In genomic region chr1:10108948-10109347, GRCh38 we compare ENCODE assay signal across 18 cellular contexts.
A peak's percentile ranks its signal among the peaks of the same experiment; 100 is the strongest.
DNase-seq lines count a peak whose midpoint lies in the region; ATAC-seq, FAIRE-seq and TF ChIP-seq lines count a peak whose summit lies in the region.
"Had no signal": no experiment of that assay in that cellular context is flagged by ENCODE, and none has a peak within 500 bp of the region (broad histone marks: within the 10 kb centered on the region; RNA-seq: fewer than 3 reads in every experiment).

No MANE protein-coding gene starts in this region.

- H3K27ac ChIP-seq in left ventricle myocardium inferior (replicated peaks) (peak overlapping the region; percentile 85), prostate gland (peak overlapping the region; percentile 49 to 70)
- H3K27ac ChIP-seq: HL-60, SK-N-MC had no signal

- peaks cover 45% of the 10 kb centered on the region for H3K4me1 ChIP-seq in left ventricle myocardium inferior
- peaks cover 15% of the 10 kb centered on the region for H3K4me1 ChIP-seq in prostate gland (replicated peaks)

- H3K9me3 ChIP-seq in left ventricle myocardium inferior (replicated peaks), result no peaks in the 10 kb centered on the region
- H3K9me3 ChIP-seq in prostate gland, result no peaks in the 10 kb centered on the region

- no peak overlapping the region for H3K4me3 Mint-ChIP-seq in stimulated activated naive CD8-positive, alpha-beta T cell treated with anti-CD3 and anti-CD28 coated beads, Interleukin-15, Interleukin-2, amounts not matched to agents 100 ng/mL and 50 ng/mL, for 24 hours
- H3K4me3 Mint-ChIP-seq in stimulated activated naive CD8-positive, alpha-beta T cell treated with anti-CD3 and anti-CD28 coated beads, Interleukin-15, amount 100 ng/mL, for 72 hours, result no peak overlapping the region
- H3K4me3 Mint-ChIP-seq: activated naive CD4-positive, alpha-beta T cell treated with anti-CD3 and anti-CD28 coated beads, Interleukin-2, amount 50 U/mL, for 24 hours; CD8-positive, alpha-beta memory T cell; stimulated activated naive B cell treated with anti-CD40 and anti-IgM and Interleukin-4, amounts not matched to agents 10 μg/mL and 1 μg/mL and 100 μg/mL, for 72 hours had no signal

- H3K9me3 Mint-ChIP-seq in stimulated activated naive CD8-positive, alpha-beta T cell treated with anti-CD3 and anti-CD28 coated beads, Interleukin-15, Interleukin-2, amounts not matched to agents 100 ng/mL and 50 ng/mL, for 24 hours, result no peaks in the 10 kb centered on the region
- H3K9me3 Mint-ChIP-seq in stimulated activated naive CD8-positive, alpha-beta T cell treated with anti-CD3 and anti-CD28 coated beads, Interleukin-15, amount 100 ng/mL, for 72 hours, result no peaks in the 10 kb centered on the region
- H3K9me3 Mint-ChIP-seq: activated naive CD4-positive, alpha-beta T cell treated with anti-CD3 and anti-CD28 coated beads, Interleukin-2, amount 50 U/mL, for 24 hours; CD8-positive, alpha-beta memory T cell; stimulated activated naive B cell treated with anti-CD40 and anti-IgM and Interleukin-4, amounts not matched to agents 10 μg/mL and 1 μg/mL and 100 μg/mL, for 72 hours had no signal

- FAIRE-seq in HTR-8/SVneo (lab: Jason Lieb, UNC), result no peak
- FAIRE-seq: A204.1, GM18507 had no signal

- H3K36me3 Mint-ChIP-seq in stimulated activated naive CD8-positive, alpha-beta T cell treated with anti-CD3 and anti-CD28 coated beads, Interleukin-15, Interleukin-2, amounts not matched to agents 100 ng/mL and 50 ng/mL, for 24 hours (ENCODE audit: low read depth), result peaks cover 47% of the 10 kb centered on the region

- no peak for DNase-seq in stimulated activated naive CD8-positive, alpha-beta T cell treated with anti-CD3 and anti-CD28 coated beads, Interleukin-15, amount 100 ng/mL, for 72 hours
- DNase-seq in left ventricle myocardium inferior, result no peak
- DNase-seq in prostate gland (ENCODE audit: low spot score), result no peak
- no peak for DNase-seq in HTR-8/SVneo (ENCODE audit: insufficient read length, low spot score)
- DNase-seq in DMS 273 treated with DMSO at 0.1 percent for 48 hours (lab: John Stamatoyannopoulos, UW), result no peak
- DNase-seq: CD8-positive, alpha-beta memory T cell; GF-D8; NCI-H2029 treated with DMSO at 0.1 percent for 48 hours; stimulated activated CD4-positive, alpha-beta T cell treated with anti-CD3 and anti-CD28 coated beads, Interleukin-4, amount 100 ng/mL, for 1 hour; stimulated activated naive B cell treated with anti-CD40 and anti-IgM and Interleukin-4, amounts not matched to agents 10 μg/mL and 1 μg/mL and 100 μg/mL, for 72 hours had no signal

- H3K27me3 Mint-ChIP-seq in stimulated activated naive CD8-positive, alpha-beta T cell treated with anti-CD3 and anti-CD28 coated beads, Interleukin-15, Interleukin-2, amounts not matched to agents 100 ng/mL and 50 ng/mL, for 24 hours, result no peaks in the 10 kb centered on the region
- H3K27me3 Mint-ChIP-seq in stimulated activated naive CD8-positive, alpha-beta T cell treated with anti-CD3 and anti-CD28 coated beads, Interleukin-15, amount 100 ng/mL, for 72 hours, result no peaks in the 10 kb centered on the region
- H3K27me3 Mint-ChIP-seq: activated naive CD4-positive, alpha-beta T cell treated with anti-CD3 and anti-CD28 coated beads, Interleukin-2, amount 50 U/mL, for 24 hours; CD8-positive, alpha-beta memory T cell; stimulated activated naive B cell treated with anti-CD40 and anti-IgM and Interleukin-4, amounts not matched to agents 10 μg/mL and 1 μg/mL and 100 μg/mL, for 72 hours had no signal

- H3K4me3 ChIP-seq in left ventricle myocardium inferior (peak overlapping the region; percentile 42), prostate gland (no peak overlapping the region)
- H3K4me3 ChIP-seq: SK-N-MC had no signal

- 44% methylated on average over 7 of the region's 7 CpGs for WGBS in prostate gland

- intact Hi-C loops in left ventricle myocardium inferior (cut with micrococcal nuclease), result no loop called here
- intact Hi-C loops in prostate gland (cut with DNase I), result loop anchor here (2.0 to 5.0 kb wide), 2 partner anchors 42 to 76 kb away; partner anchors contain the start of gene UBE4B

- no peak for ATAC-seq in stimulated activated naive CD8-positive, alpha-beta T cell treated with anti-CD3 and anti-CD28 coated beads, Interleukin-15, amount 100 ng/mL, for 72 hours
- ATAC-seq in GM18505 (IDR thresholded peaks at IDR 0.05; ENCODE audit: unreplicated experiment), result no peak
- no peak for ATAC-seq in GM21786 (IDR thresholded peaks at IDR 0.05; ENCODE audit: unreplicated experiment)
- ATAC-seq: stimulated activated naive B cell treated with anti-CD40 and anti-IgM and Interleukin-4, amounts not matched to agents 10 μg/mL and 1 μg/mL and 100 μg/mL, for 72 hours had no signal

- H3K4me1 Mint-ChIP-seq in stimulated activated naive CD8-positive, alpha-beta T cell treated with anti-CD3 and anti-CD28 coated beads, Interleukin-15, Interleukin-2, amounts not matched to agents 100 ng/mL and 50 ng/mL, for 24 hours (ENCODE audit: low read depth), result no peaks in the 10 kb centered on the region
- no peaks in the 10 kb centered on the region for H3K4me1 Mint-ChIP-seq in stimulated activated naive CD8-positive, alpha-beta T cell treated with anti-CD3 and anti-CD28 coated beads, Interleukin-15, amount 100 ng/mL, for 72 hours
- H3K4me1 Mint-ChIP-seq: stimulated activated naive B cell treated with anti-CD40 and anti-IgM and Interleukin-4, amounts not matched to agents 10 μg/mL and 1 μg/mL and 100 μg/mL, for 72 hours had no signal

- TF ChIP-seq POLR2A in prostate gland (IDR thresholded peaks at IDR 0.05) (no peak), GM18505 (IDR thresholded peaks at IDR 0.05; ENCODE audit: borderline replicate concordance, extremely low read depth, insufficient read depth, insufficient read length) (no peak)

- H3K27me3 ChIP-seq in left ventricle myocardium inferior (ENCODE audit: low read depth) (no peaks in the 10 kb centered on the region), prostate gland (replicated peaks; ENCODE audit: insufficient read depth) (no peaks in the 10 kb centered on the region)

- peak overlapping the region; percentile 11 for H3K27ac Mint-ChIP-seq in stimulated activated naive CD8-positive, alpha-beta T cell treated with anti-CD3 and anti-CD28 coated beads, Interleukin-15, Interleukin-2, amounts not matched to agents 100 ng/mL and 50 ng/mL, for 24 hours
- H3K27ac Mint-ChIP-seq in stimulated activated naive CD8-positive, alpha-beta T cell treated with anti-CD3 and anti-CD28 coated beads, Interleukin-15, amount 100 ng/mL, for 72 hours, result no peak overlapping the region
- H3K27ac Mint-ChIP-seq: activated naive CD4-positive, alpha-beta T cell treated with anti-CD3 and anti-CD28 coated beads, Interleukin-2, amount 50 U/mL, for 24 hours; stimulated activated naive B cell treated with anti-CD40 and anti-IgM and Interleukin-4, amounts not matched to agents 10 μg/mL and 1 μg/mL and 100 μg/mL, for 72 hours had no signal

- TF ChIP-seq CTCF in left ventricle myocardium inferior (IDR thresholded peaks at IDR 0.05; ENCODE audit: borderline replicate concordance) (no peak), prostate gland (IDR thresholded peaks at IDR 0.05) (no peak)

- peaks cover 40% of the 10 kb centered on the region for H3K36me3 ChIP-seq in left ventricle myocardium inferior
- H3K36me3 ChIP-seq in prostate gland, result no peaks in the 10 kb centered on the region
